8 cellular contexts compared by ENCODE assay signal in the genomic region with DNA sequence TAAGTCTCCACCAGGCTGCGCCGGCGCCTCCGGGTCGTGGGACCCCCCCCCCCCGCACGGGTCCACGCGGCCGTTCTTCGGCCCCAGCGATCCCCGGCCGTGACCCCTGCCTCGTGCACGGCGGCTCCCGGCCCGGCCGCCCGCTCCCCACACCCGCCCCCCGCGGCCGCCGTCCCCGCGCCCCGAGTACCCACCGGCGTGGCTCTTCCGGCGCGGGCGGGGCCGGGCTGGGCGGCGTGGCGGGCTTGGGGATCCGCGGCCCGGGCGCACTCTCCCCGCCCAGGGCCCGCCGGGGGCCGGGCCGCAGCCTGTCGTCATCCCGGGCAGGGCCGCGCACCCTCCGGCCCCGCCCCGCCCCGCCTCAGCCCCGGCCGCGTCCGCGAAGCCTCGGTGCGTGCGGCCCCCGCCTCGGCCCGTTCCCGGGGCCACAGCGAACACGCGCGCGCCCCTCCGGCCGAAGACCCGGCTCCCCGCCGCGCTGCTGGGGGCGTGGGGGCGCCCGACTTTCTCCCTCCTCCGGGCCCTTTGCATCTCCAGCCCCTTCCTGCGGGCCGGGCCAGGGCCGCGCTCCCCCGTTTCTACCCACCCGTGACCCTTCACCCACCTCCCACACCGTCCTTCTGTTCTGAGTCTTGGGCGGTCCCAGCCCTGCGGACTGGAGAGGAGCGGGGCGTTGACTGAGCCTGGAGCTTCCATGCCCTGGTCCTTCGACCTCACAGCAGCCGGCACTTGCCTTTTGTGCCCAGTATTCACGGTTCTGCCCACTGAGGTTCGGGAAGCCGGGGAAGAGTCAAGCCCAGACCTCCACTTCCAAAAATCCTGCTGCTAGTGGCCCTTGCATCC. TPM values are rescaled to one million over a fixed set of nuclear protein-coding genes. Genes with fewer than 3 reads are reported as not detected.
DNase-seq lines count a peak whose midpoint lies in the region; ATAC-seq and TF ChIP-seq lines count a peak whose summit lies in the region.

No MANE protein-coding gene starts in this region.

- POLR2A ChIA-PET in Caco-2 (lab: Charles Lee) = interaction anchor here (0.6 kb wide), 1 partner anchor 24 kb away, joined by 3 read pairs; a partner anchor contains a TSS

- H3K4me3 Mint-ChIP-seq in Caco-2 (ENCODE audit: unreplicated experiment) = peak overlapping the region; percentile 91
- peak overlapping the region; percentile 83 for H3K4me3 Mint-ChIP-seq in activated T-helper 17 cell treated with anti-CD3 and anti-CD28 coated beads, Interleukin-2, amount 50 U/mL, for 72 hours

- H3K9me3 ChIP-seq in Caco-2 (no peaks in the 10 kb centered on the region), MG63 (no peaks in the 10 kb centered on the region), neutrophil (no peaks in the 10 kb centered on the region)

- peak overlapping the region; percentile 86 for H3K27ac Mint-ChIP-seq in Caco-2 (ENCODE audit: unreplicated experiment)
- peak overlapping the region; percentile 70 for H3K27ac Mint-ChIP-seq in activated T-helper 17 cell treated with anti-CD3 and anti-CD28 coated beads, Interleukin-2, amount 50 U/mL, for 72 hours

- H3K4me3 ChIP-seq in Caco-2 (ENCODE audit: low read depth, low read length) (peak overlapping the region; percentile 59), MG63 (peak overlapping the region; percentile 77), neutrophil (ENCODE audit: low read depth in 1 of 2, low read length in 1 of 2) (peak overlapping the region; percentile 74 to 83)

- H3K27ac ChIP-seq in neutrophil = peak overlapping the region; percentile 53

- H3K36me3 ChIP-seq in Caco-2 (ENCODE audit: control insufficient read depth, insufficient read depth, low read length) (no peaks in the 10 kb centered on the region; the same call in 1 of the 2 replicates), MG63 (no peaks in the 10 kb centered on the region), neutrophil (peaks cover 30% of the 10 kb centered on the region)

- H3K27me3 ChIP-seq in Caco-2 (replicated peaks; ENCODE audit: control insufficient read depth, insufficient read depth, low read length) (no peaks in the 10 kb centered on the region), MG63 (no peaks in the 10 kb centered on the region), neutrophil (peaks cover 72% of the 10 kb centered on the region)

- peak in 1 of 2 experiments; percentile 79 for DNase-seq in Caco-2
- DNase-seq in MG63 = peak; percentile 66
- DNase-seq in globus pallidus (ENCODE audit: low spot score) = peak; percentile 46
- no peak for DNase-seq in NCI-H1694 treated with DMSO at 0.1 percent for 48 hours (lab: John Stamatoyannopoulos, UW)

- H3K27me3 Mint-ChIP-seq in Caco-2 (ENCODE audit: insufficient read depth, unreplicated experiment) = no peaks in the 10 kb centered on the region
- no peaks in the 10 kb centered on the region for H3K27me3 Mint-ChIP-seq in activated T-helper 17 cell treated with anti-CD3 and anti-CD28 coated beads, Interleukin-2, amount 50 U/mL, for 72 hours

- BruUV-seq in Caco-2 (replicated peaks; lab: Mats Ljungman, UMichigan) = TSS peak; percentile 25

- intact Hi-C loops in Caco-2 (cut with micrococcal nuclease; ENCODE audit: unreplicated experiment) = loop anchor here (2.0 kb wide), 1 partner anchor 17 kb away; no protein-coding TSS in a partner anchor

- no peaks in the 10 kb centered on the region for H3K9me3 Mint-ChIP-seq in Caco-2 (ENCODE audit: unreplicated experiment)
- H3K9me3 Mint-ChIP-seq in activated T-helper 17 cell treated with anti-CD3 and anti-CD28 coated beads, Interleukin-2, amount 50 U/mL, for 72 hours = no peaks in the 10 kb centered on the region

- peaks cover 8% of the 10 kb centered on the region for H3K4me1 Mint-ChIP-seq in Caco-2 (ENCODE audit: low read depth, unreplicated experiment)
- H3K4me1 Mint-ChIP-seq in activated T-helper 17 cell treated with anti-CD3 and anti-CD28 coated beads, Interleukin-2, amount 50 U/mL, for 72 hours = peaks cover 12% of the 10 kb centered on the region

- H3K36me3 Mint-ChIP-seq in Caco-2 (ENCODE audit: insufficient read depth, unreplicated experiment) = peaks cover 30% of the 10 kb centered on the region
- H3K36me3 Mint-ChIP-seq in activated T-helper 17 cell treated with anti-CD3 and anti-CD28 coated beads, Interleukin-2, amount 50 U/mL, for 72 hours (ENCODE audit: low read depth) = peaks cover 5% of the 10 kb centered on the region

- CTCF ChIA-PET in Caco-2 (lab: Charles Lee) = interaction anchor here (0.8 to 1.2 kb wide), 2 partner anchors 24 to 127 kb away, joined by 3 read pairs; no protein-coding TSS in a partner anchor

- ATAC-seq in GM19372 (IDR thresholded peaks at IDR 0.05; ENCODE audit: low read depth, unreplicated experiment) (peak; percentile 47), HG02970 (IDR thresholded peaks at IDR 0.05; ENCODE audit: low FRiP score, unreplicated experiment) (no peak)
- peak; percentile 77 for ATAC-seq in activated T-helper 17 cell treated with anti-CD3 and anti-CD28 coated beads, Interleukin-2, amount 50 U/mL, for 72 hours (replicated peaks)

- H3K4me1 ChIP-seq in Caco-2 (peaks cover 22% of the 10 kb centered on the region), neutrophil (ENCODE audit: control insufficient read depth in 1 of 2, insufficient read depth in 1 of 2, low read depth in 1 of 2, low read length in 1 of 2) (peaks cover 38 to 49% of the 10 kb centered on the region in 2 experiments)

- TF ChIP-seq CTCF in Caco-2 (IDR thresholded peaks at IDR 0.05; ENCODE audit: insufficient read depth in 1 of 2, low read depth in 1 of 2, low read length in 1 of 2, severe bottlenecking in 1 of 2, unreplicated experiment in 1 of 2) (no peak), neutrophil (IDR thresholded peaks at IDR 0.05) (no peak)

RNA-seq across cellular contexts. Expression of a gene that starts 0.9 kb away (rescaled TPM):
- total RNA-seq in Caco-2 (2022) = 162 and 171 TPM in 2 replicates
- total RNA-seq in MG63 (2014; rRNA removed; shearing (Covaris generic); ENCODE audit: low replicate concordance) = 65.5 and 75.2 TPM in 2 replicates
- 10 to 100 TPM; 46.6 to 51.0 TPM for total RNA-seq in activated T-helper 17 cell treated with anti-CD3 and anti-CD28 coated beads, Interleukin-2, amount 50 U/mL, for 72 hours

RNA-seq across cellular contexts. Expression of a gene that starts 24.8 kb away (rescaled TPM):
- total RNA-seq in Caco-2 (2022) = 24.1 and 27.3 TPM in 2 replicates
- 30.8 and 75.0 TPM in 2 replicates for total RNA-seq in MG63 (2014; rRNA removed; shearing (Covaris generic); ENCODE audit: low replicate concordance)
- total RNA-seq in activated T-helper 17 cell treated with anti-CD3 and anti-CD28 coated beads, Interleukin-2, amount 50 U/mL, for 72 hours = 10 to 100 TPM; 29.9 to 30.4 TPM

RNA-seq across cellular contexts. Expression of a gene that starts 35.6 kb away (rescaled TPM):
- 70.0 and 72.3 TPM in 2 replicates for total RNA-seq in Caco-2 (2022)
- 35.1 and 36.0 TPM in 2 replicates for total RNA-seq in MG63 (2014; rRNA removed; shearing (Covaris generic); ENCODE audit: low replicate concordance)
- total RNA-seq in activated T-helper 17 cell treated with anti-CD3 and anti-CD28 coated beads, Interleukin-2, amount 50 U/mL, for 72 hours = 10 to 100 TPM; 15.5 to 21.6 TPM
